ENCODE assay signal across 28 cellular contexts in the genomic region with DNA sequence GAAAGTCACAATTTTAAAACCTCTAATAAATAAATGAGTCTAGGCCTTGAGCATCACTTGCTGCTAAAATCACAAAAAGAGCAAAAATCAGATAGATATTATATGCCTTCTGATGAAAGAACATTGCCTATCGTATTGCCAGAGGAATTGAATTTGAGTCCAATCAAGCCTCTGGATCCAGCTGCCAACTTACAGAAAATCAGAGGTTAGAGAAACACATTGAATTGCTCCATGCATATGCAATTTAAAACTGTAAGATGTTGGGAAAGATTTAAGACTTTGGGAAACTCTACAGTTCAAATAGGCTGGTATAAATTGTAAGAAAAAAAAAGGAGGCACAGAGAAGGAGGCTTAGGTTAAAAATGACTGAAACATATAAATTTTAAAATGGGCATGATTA.
"Had no signal": no experiment of that assay in that cellular context is flagged by ENCODE, and none has a peak within 500 bp of the region (broad histone marks: within the 10 kb centered on the region; RNA-seq: fewer than 3 reads in every experiment).

No MANE protein-coding gene starts in this region.

- H3K27ac ChIP-seq: stomach, suprapubic skin, testis, thoracic aorta, thyroid gland, tibial artery, tibial nerve, transverse colon, upper lobe of left lung, upper lobe of right lung, uterus, vagina had no signal

- ATAC-seq: stimulated activated effector memory CD8-positive, alpha-beta T cell treated with anti-CD3 and anti-CD28 coated beads, Interleukin-12 subunit alpha, Interleukin-12 subunit beta, amount 100 ng/mL, for 72 hours; stimulated activated memory B cell treated with anti-CD40 and anti-IgM and Interleukin-4, amounts not matched to agents 10 μg/mL and 1 μg/mL and 100 μg/mL, for 72 hours; stimulated activated naive B cell treated with anti-CD40 and anti-IgM and Interleukin-4, amounts not matched to agents 10 μg/mL and 1 μg/mL and 100 μg/mL, for 72 hours; stimulated activated naive CD8-positive, alpha-beta T cell treated with anti-CD3 and anti-CD28 coated beads, Interleukin-15, amount 100 ng/mL, for 72 hours; stimulated activated naive CD8-positive, alpha-beta T cell treated with anti-CD3 and anti-CD28 coated beads, Interleukin-15, Interleukin-2, amounts not matched to agents 100 U/mL and 50 U/mL, for 24 hours; upper lobe of right lung had no signal

- H3K4me3 Mint-ChIP-seq: stimulated activated effector memory CD8-positive, alpha-beta T cell treated with anti-CD3 and anti-CD28 coated beads, Interleukin-12 subunit alpha, Interleukin-12 subunit beta, amount 100 ng/mL, for 72 hours; stimulated activated memory B cell treated with anti-CD40 and anti-IgM and Interleukin-4, amounts not matched to agents 10 μg/mL and 1 μg/mL and 100 μg/mL, for 72 hours; stimulated activated naive B cell treated with anti-CD40 and anti-IgM and Interleukin-4, amounts not matched to agents 10 μg/mL and 1 μg/mL and 100 μg/mL, for 72 hours; stimulated activated naive CD8-positive, alpha-beta T cell treated with anti-CD3 and anti-CD28 coated beads, Interleukin-15, amount 100 ng/mL, for 72 hours; stimulated activated naive CD8-positive, alpha-beta T cell treated with anti-CD3 and anti-CD28 coated beads, Interleukin-15, Interleukin-2, amounts not matched to agents 100 ng/mL and 50 ng/mL, for 24 hours; type B pancreatic cell had no signal

- H3K4me1 Mint-ChIP-seq: stimulated activated effector memory CD8-positive, alpha-beta T cell treated with anti-CD3 and anti-CD28 coated beads, Interleukin-12 subunit alpha, Interleukin-12 subunit beta, amount 100 ng/mL, for 72 hours; stimulated activated memory B cell treated with anti-CD40 and anti-IgM and Interleukin-4, amounts not matched to agents 10 μg/mL and 1 μg/mL and 100 μg/mL, for 72 hours; stimulated activated naive B cell treated with anti-CD40 and anti-IgM and Interleukin-4, amounts not matched to agents 10 μg/mL and 1 μg/mL and 100 μg/mL, for 72 hours; stimulated activated naive CD8-positive, alpha-beta T cell treated with anti-CD3 and anti-CD28 coated beads, Interleukin-15, amount 100 ng/mL, for 72 hours had no signal

- H3K27me3 ChIP-seq: stomach, suprapubic skin, testis, thyroid gland, tibial artery, tibial nerve, transverse colon, upper lobe of left lung, upper lobe of right lung, uterus, vagina had no signal

- H3K36me3 Mint-ChIP-seq: stimulated activated effector memory CD8-positive, alpha-beta T cell treated with anti-CD3 and anti-CD28 coated beads, Interleukin-12 subunit alpha, Interleukin-12 subunit beta, amount 100 ng/mL, for 72 hours; stimulated activated memory B cell treated with anti-CD40 and anti-IgM and Interleukin-4, amounts not matched to agents 10 μg/mL and 1 μg/mL and 100 μg/mL, for 72 hours; stimulated activated naive B cell treated with anti-CD40 and anti-IgM and Interleukin-4, amounts not matched to agents 10 μg/mL and 1 μg/mL and 100 μg/mL, for 72 hours; type B pancreatic cell had no signal

- H3K36me3 ChIP-seq: stomach, suprapubic skin, thoracic aorta, thyroid gland, tibial artery, tibial nerve, transverse colon, upper lobe of left lung, upper lobe of right lung, uterus, vagina had no signal

- H3K4me1 ChIP-seq: testis, thyroid gland, tibial nerve, transverse colon, upper lobe of left lung, upper lobe of right lung, uterus, vagina had no signal

- DNase-seq: stimulated activated CD4-positive, alpha-beta T cell treated with anti-CD3 and anti-CD28 coated beads, Interleukin-2, amount 100 ng/mL, for 48 hours; stimulated activated CD4-positive, alpha-beta T cell treated with anti-CD3 and anti-CD28 coated beads, Interleukin-4, amount 100 ng/mL, for 1 hour; stimulated activated CD4-positive, alpha-beta T cell treated with anti-CD3 and anti-CD28 coated beads, Interleukin-4, amount 100 ng/mL, for 24 hours; stimulated activated CD4-positive, alpha-beta T cell treated with anti-CD3 and anti-CD28 coated beads, Interleukin-4, amount 100 ng/mL, for 4 hours; stimulated activated CD8-positive, alpha-beta memory T cell treated with anti-CD3 and anti-CD28 coated beads, Interleukin-4, amount 100 ng/mL, for 48 hours; stimulated activated naive B cell treated with anti-CD40 and anti-IgM and Interleukin-4, amounts not matched to agents 10 μg/mL and 1 μg/mL and 100 μg/mL, for 72 hours; stimulated activated naive CD4-positive, alpha-beta T cell; stimulated activated naive CD4-positive, alpha-beta T cell treated with Interleukin-2 at 50 U/mL for 16 hours; stimulated activated naive CD8-positive, alpha-beta T cell treated with anti-CD3 and anti-CD28 coated beads, Interleukin-15, amount 100 ng/mL, for 72 hours; stimulated activated naive CD8-positive, alpha-beta T cell treated with anti-CD3 and anti-CD28 coated beads, Interleukin-15, Interleukin-2, amounts not matched to agents 100 U/mL and 50 U/mL, for 24 hours; stomach; substantia nigra; testis; thyroid gland; tibial artery; transverse colon; trophoblast cell; upper lobe of left lung; upper lobe of right lung; uterus had no signal

- H3K27me3 Mint-ChIP-seq: stimulated activated naive CD8-positive, alpha-beta T cell treated with anti-CD3 and anti-CD28 coated beads, Interleukin-15, amount 100 ng/mL, for 72 hours; stimulated activated naive CD8-positive, alpha-beta T cell treated with anti-CD3 and anti-CD28 coated beads, Interleukin-15, Interleukin-2, amounts not matched to agents 100 ng/mL and 50 ng/mL, for 24 hours; type B pancreatic cell had no signal

- H3K27ac Mint-ChIP-seq: stimulated activated effector memory CD8-positive, alpha-beta T cell treated with anti-CD3 and anti-CD28 coated beads, Interleukin-12 subunit alpha, Interleukin-12 subunit beta, amount 100 ng/mL, for 72 hours; stimulated activated memory B cell treated with anti-CD40 and anti-IgM and Interleukin-4, amounts not matched to agents 10 μg/mL and 1 μg/mL and 100 μg/mL, for 72 hours; stimulated activated naive B cell treated with anti-CD40 and anti-IgM and Interleukin-4, amounts not matched to agents 10 μg/mL and 1 μg/mL and 100 μg/mL, for 72 hours; stimulated activated naive CD8-positive, alpha-beta T cell treated with anti-CD3 and anti-CD28 coated beads, Interleukin-15, amount 100 ng/mL, for 72 hours; stimulated activated naive CD8-positive, alpha-beta T cell treated with anti-CD3 and anti-CD28 coated beads, Interleukin-15, Interleukin-2, amounts not matched to agents 100 ng/mL and 50 ng/mL, for 24 hours; type B pancreatic cell had no signal

- H3K4me3 ChIP-seq: stomach, suprapubic skin, testis, thoracic aorta, thyroid gland, tibial artery, tibial nerve, transverse colon, upper lobe of left lung, upper lobe of right lung, uterus, vagina had no signal

- H3K9me3 Mint-ChIP-seq: stimulated activated effector memory CD8-positive, alpha-beta T cell treated with anti-CD3 and anti-CD28 coated beads, Interleukin-12 subunit alpha, Interleukin-12 subunit beta, amount 100 ng/mL, for 72 hours; stimulated activated memory B cell treated with anti-CD40 and anti-IgM and Interleukin-4, amounts not matched to agents 10 μg/mL and 1 μg/mL and 100 μg/mL, for 72 hours; stimulated activated naive B cell treated with anti-CD40 and anti-IgM and Interleukin-4, amounts not matched to agents 10 μg/mL and 1 μg/mL and 100 μg/mL, for 72 hours; stimulated activated naive CD8-positive, alpha-beta T cell treated with anti-CD3 and anti-CD28 coated beads, Interleukin-15, amount 100 ng/mL, for 72 hours; stimulated activated naive CD8-positive, alpha-beta T cell treated with anti-CD3 and anti-CD28 coated beads, Interleukin-15, Interleukin-2, amounts not matched to agents 100 ng/mL and 50 ng/mL, for 24 hours; type B pancreatic cell had no signal

- H3K9me3 ChIP-seq: stomach, suprapubic skin, testis, thoracic aorta, thyroid gland, tibial artery, tibial nerve, transverse colon, upper lobe of left lung, upper lobe of right lung, uterus, vagina had no signal
